8 cellular contexts compared by ENCODE assay signal in genomic region chr15:70328137-70329115, GRCh38.
A peak's percentile ranks its signal among the peaks of the same experiment; 100 is the strongest.
DNase-seq lines count a peak whose midpoint lies in the region; ATAC-seq and TF ChIP-seq lines count a peak whose summit lies in the region.

No MANE protein-coding gene starts in this region.

- ATAC-seq in esophagus mucosa (peak; percentile 38), sciatic nerve (peak; percentile 91), GM18517 (IDR thresholded peaks at IDR 0.05; ENCODE audit: unreplicated experiment) (no peak)

- intact Hi-C loops in sciatic nerve (cut with DNase I) = no loop called here

- TF ChIP-seq CTCF in GM13977 (IDR thresholded peaks at IDR 0.05; ENCODE audit: extremely low read depth, insufficient read depth, missing control alignments) = no peak

- in situ Hi-C loops in GM13977 (cut with MboI; ENCODE audit: low pct_unique_long_range_greater_than_20kb, low sequenced_read_pairs, unreplicated experiment) = no loop called here

- DNase-seq in GM13977 (ENCODE audit: low spot score) (peak; percentile 39), LHCN-M2 (ENCODE audit: low read depth) (peak; percentile 59), sciatic nerve (ENCODE audit: low spot score) (peak; percentile 85), COLO668 (lab: John Stamatoyannopoulos, UW; ENCODE audit: unreplicated experiment) (no peak), NCI-H2171 (lab: John Stamatoyannopoulos, UW) (no peak), DMS153 treated with DMSO at 0.1 percent for 48 hours (lab: John Stamatoyannopoulos, UW; ENCODE audit: unreplicated experiment) (no peak)

Comparison
In these comparisons a context has a peak if more than half of its experiments do, and no peak if none do; other contexts are left out.
1. DNase-seq: peak in GM13977 (single experiment), LHCN-M2 (single experiment) and sciatic nerve (single experiment); none in COLO668 (single experiment), NCI-H2171 (single experiment) and DMS153 treated with DMSO at 0.1 percent for 48 hours (single experiment).